18 cellular contexts compared by ENCODE assay signal in genomic region chr6:157751547-157752200, GRCh38.
"Had no signal": no experiment of that assay in that cellular context is flagged by ENCODE, and none has a peak within 500 bp of the region (broad histone marks: within the 10 kb centered on the region; RNA-seq: fewer than 3 reads in every experiment).

No MANE protein-coding gene starts in this region.

- H3K27ac ChIP-seq: ascending aorta, foreskin keratinocyte, lower lobe of right lung, parathyroid adenoma, SJCRH30, skin epidermis, upper lobe of left lung, VCaP had no signal

- H3K9me3 ChIP-seq: ascending aorta, lower lobe of right lung, SJCRH30, upper lobe of left lung had no signal

- H3K4me3 Mint-ChIP-seq: activated CD8-positive, alpha-beta memory T cell treated with anti-CD3 and anti-CD28 coated beads, Interleukin-2, amount 10 ng/mL, durations not matched to agents 7 days and 5 days; immature natural killer cell; naive thymus-derived CD4-positive, alpha-beta T cell had no signal

- H2AFZ ChIP-seq: parathyroid adenoma had no signal

- H3K36me3 ChIP-seq: ascending aorta, lower lobe of right lung, SJCRH30, upper lobe of left lung had no signal

- H3K27me3 ChIP-seq: ascending aorta, foreskin keratinocyte, SJCRH30, upper lobe of left lung had no signal

- H3K4me1 ChIP-seq: foreskin keratinocyte, parathyroid adenoma, SJCRH30 had no signal

- H3K79me2 ChIP-seq: parathyroid adenoma had no signal

- H3K4me3 ChIP-seq: ascending aorta, lower lobe of right lung, SJCRH30, skin epidermis, upper lobe of left lung had no signal

- H3K27ac Mint-ChIP-seq: activated CD8-positive, alpha-beta memory T cell treated with anti-CD3 and anti-CD28 coated beads, Interleukin-2, amount 10 ng/mL, durations not matched to agents 7 days and 5 days; immature natural killer cell had no signal

- DNase-seq: activated CD4-positive, alpha-beta T cell treated with anti-CD3 and anti-CD28 coated beads for 48 hours; activated CD8-positive, alpha-beta memory T cell treated with anti-CD3 and anti-CD28 coated beads, Interleukin-2, amount 10 ng/mL, durations not matched to agents 7 days and 5 days; activated naive CD4-positive, alpha-beta T cell treated with anti-CD3 and anti-CD28 coated beads, Interleukin-2, amount 50 U/mL, for 16 hours; foreskin keratinocyte; immature natural killer cell; left cardiac atrium; lower lobe of right lung; naive thymus-derived CD4-positive, alpha-beta T cell; SJCRH30; stimulated activated CD4-positive, alpha-beta T cell treated with anti-CD3 and anti-CD28 coated beads, Interleukin-4, amount 100 ng/mL, for 4 hours; substantia nigra; T1000; upper lobe of left lung had no signal

- FAIRE-seq: bronchial epithelial cell had no signal

- ATAC-seq: activated CD8-positive, alpha-beta memory T cell treated with anti-CD3 and anti-CD28 coated beads, Interleukin-2, amount 10 ng/mL, durations not matched to agents 7 days and 5 days; foreskin keratinocyte; left cardiac atrium; lower lobe of right lung; naive thymus-derived CD4-positive, alpha-beta T cell had no signal

- H3K9ac ChIP-seq: parathyroid adenoma had no signal

- H3K36me3 Mint-ChIP-seq: activated CD8-positive, alpha-beta memory T cell treated with anti-CD3 and anti-CD28 coated beads, Interleukin-2, amount 10 ng/mL, durations not matched to agents 7 days and 5 days; immature natural killer cell had no signal
